8 cellular contexts compared by ENCODE assay signal in genomic region chr5:32584651-32585050, GRCh38. TPM values are rescaled to one million over a fixed set of nuclear protein-coding genes. Genes with fewer than 3 reads are reported as not detected.
DNase-seq lines count a peak whose midpoint lies in the region; ATAC-seq, FAIRE-seq and TF ChIP-seq lines count a peak whose summit lies in the region.

No MANE protein-coding gene starts in this region.

- no peaks in the 10 kb centered on the region for H3K9me3 Mint-ChIP-seq in natural killer cell

- no peaks in the 10 kb centered on the region for H3K27me3 Mint-ChIP-seq in natural killer cell (ENCODE audit: low read depth in 2 of 2)

- H3K4me1 Mint-ChIP-seq in natural killer cell = peaks cover 59 to 60% of the 10 kb centered on the region in 2 donors

- H3K4me1 ChIP-seq in ES-I3 (ENCODE audit: insufficient read depth, low read length) (peaks cover 16% of the 10 kb centered on the region), GM12878 (ENCODE audit: control insufficient read depth, insufficient read depth, low read length) (peaks cover 51% of the 10 kb centered on the region), gastroesophageal sphincter (peaks cover 7 to 38% (median 8%) of the 10 kb centered on the region in 3 donors)

- TF ChIP-seq CTCF in NB4 (IDR thresholded peaks at IDR 0.05; ENCODE audit: low read depth, low read length) (no peak), GM12878 (IDR thresholded peaks at IDR 0.05 in 2 of 3, conservative IDR thresholded peaks at IDR 0.05 in 1 of 3; ENCODE audit: control insufficient read depth in 2 of 3, extremely low read depth in 1 of 3, insufficient read depth in 1 of 3, low read depth in 3 of 3, low read length in 3 of 3) (no peak), natural killer cell (IDR thresholded peaks at IDR 0.05) (no peak), GM13977 (IDR thresholded peaks at IDR 0.05; ENCODE audit: extremely low read depth, insufficient read depth, missing control alignments) (no peak), gastroesophageal sphincter (IDR thresholded peaks at IDR 0.05) (no peak)

- H3K9me3 ChIP-seq in ES-I3 (ENCODE audit: control insufficient read depth, insufficient read depth, low read length) (no peaks in the 10 kb centered on the region), GM12878 (replicated peaks; ENCODE audit: control insufficient read depth, insufficient read depth, low read length) (no peaks in the 10 kb centered on the region), gastroesophageal sphincter (peaks cover 0 to 16% (median 0%) of the 10 kb centered on the region in 3 donors)

- BruUV-seq in GM12878 (replicated peaks; lab: Mats Ljungman, UMichigan) = no TSS peak

- SMC1A ChIA-PET in GM12878 (lab: Charles Lee; ENCODE audit: uncharacterized antibody, unreplicated experiment) = interaction anchor here (0.7 to 18.4 kb wide), 11 partner anchors 9 to 352 kb away, joined by 3 to 505 read pairs (median 5); no protein-coding TSS in a partner anchor

- FAIRE-seq in GM12878 (lab: Jason Lieb, UNC) = no peak

- ATAC-seq in GM12878 (no peak), natural killer cell (no peak), gastroesophageal sphincter (no peak), GM21619 (IDR thresholded peaks at IDR 0.05; ENCODE audit: unreplicated experiment) (no peak)

- DNase-seq in NB4 (ENCODE audit: low read depth) (peak; percentile 52), GM12878 (ENCODE audit: low read depth, low spot score) (no peak), natural killer cell (no peak), GM13977 (ENCODE audit: low spot score) (no peak), D341Med (ENCODE audit: low spot score) (no peak)

- H3K27me3 ChIP-seq in GM12878 (replicated peaks in 1 of 2; ENCODE audit: control insufficient read depth in 2 of 2, insufficient read depth in 2 of 2, low read length in 1 of 2) (no peaks in the 10 kb centered on the region), gastroesophageal sphincter (no peaks in the 10 kb centered on the region)

- peaks cover 4% of the 10 kb centered on the region; the same call in 1 of the 2 replicates for H3K36me3 ChIP-seq in ES-I3 (ENCODE audit: insufficient read depth, low read length)
- H3K36me3 ChIP-seq in GM12878 (ENCODE audit: control insufficient read depth in 2 of 2, insufficient read depth in 2 of 2, low read length in 1 of 2) = peaks cover 4 to 21% of the 10 kb centered on the region in 2 experiments
- peaks cover 0 to 11% of the 10 kb centered on the region in 2 donors for H3K36me3 ChIP-seq in gastroesophageal sphincter

- peak overlapping the region in 1 of 2 donors; percentile 93 for H3K27ac Mint-ChIP-seq in natural killer cell

- intact Hi-C loops in GM12878 (cut with micrococcal nuclease; ENCODE audit: unreplicated experiment) (loop anchor here (1.0 kb wide), 1 partner anchor 42 kb away; no protein-coding TSS in a partner anchor), natural killer cell (cut with micrococcal nuclease) (loop anchor here (2.0 to 5.0 kb wide), 4 partner anchors 140 to 858 kb away; partner anchors contain the start of genes MTMR12, TARS1 and ZFR)

- POLR2A ChIA-PET in GM12878 (lab: Charles Lee) = interaction anchor here (0.5 to 4.2 kb wide), 13 partner anchors 11 to 342 kb away, joined by 3 to 68 read pairs (median 4); no protein-coding TSS in a partner anchor

- H3K79me2 ChIP-seq in GM12878 (ENCODE audit: control insufficient read depth, insufficient read depth, low read length) = peaks cover 54% of the 10 kb centered on the region

- H4K20me1 ChIP-seq in GM12878 (ENCODE audit: control insufficient read depth, insufficient read depth) = no peaks in the 10 kb centered on the region

- peak overlapping the region; percentile 70 for H3K4me3 ChIP-seq in NB4 (ENCODE audit: low read depth, low read length)
- H3K4me3 ChIP-seq in GM12878 = peak overlapping the region; percentile 81
- no peak overlapping the region for H3K4me3 ChIP-seq in gastroesophageal sphincter

- RAD21 ChIA-PET in GM12878 (lab: Charles Lee; ENCODE audit: unreplicated experiment) = interaction anchor here (0.8 to 9.1 kb wide), 8 partner anchors 11 to 353 kb away, joined by 3 to 355 read pairs (median 20); no protein-coding TSS in a partner anchor

- 18% methylated on average over 6 of the region's 6 CpGs for WGBS in GM12878 (ENCODE audit: insufficient coverage, insufficient replicate concordance, low lambda C conversion rate, missing lambda C conversion rate)
- 69 to 70% methylated on average over 5 to 6 of the region's 6 CpGs for WGBS in gastroesophageal sphincter (ENCODE audit: low coverage in 1 of 2), 2 donors

- no peak for TF ChIP-seq RAD21 in GM12878 (IDR thresholded peaks at IDR 0.05; ENCODE audit: insufficient read depth, low read depth, low read length)

- no peak for TF ChIP-seq POLR2A in NB4 (IDR thresholded peaks at IDR 0.05; ENCODE audit: extremely low read depth, insufficient read length)
- no peak for TF ChIP-seq POLR2A in GM12878 (IDR thresholded peaks at IDR 0.05; ENCODE audit: low read depth, low read length)
- no peak for TF ChIP-seq POLR2A in gastroesophageal sphincter (IDR thresholded peaks at IDR 0.05)

- CTCF ChIA-PET in GM12878 (lab: Yijun Ruan, JAX) = interaction anchor here (0.7 to 5.2 kb wide), 10 partner anchors 8 to 95 kb away, joined by 3 to 44 read pairs (median 10); no protein-coding TSS in a partner anchor

- H3K9ac ChIP-seq in ES-I3 (ENCODE audit: low read depth, low read length) (peak overlapping the region; percentile 43), GM12878 (ENCODE audit: control insufficient read depth, insufficient read depth, low read length) (no peak overlapping the region)

- in situ Hi-C loops in GM12878 (cut with MboI) = loop anchor here (5.0 kb wide), 1 partner anchor 47 kb away; no protein-coding TSS in a partner anchor
- in situ Hi-C loops in GM13977 (cut with MboI; ENCODE audit: low pct_unique_long_range_greater_than_20kb, low sequenced_read_pairs, unreplicated experiment) = no loop called here

- no peak overlapping the region for H2AFZ ChIP-seq in GM12878 (ENCODE audit: control insufficient read depth, low read depth, low read length)

- peak overlapping the region; percentile 48 for H3K4me2 ChIP-seq in GM12878 (ENCODE audit: control insufficient read depth, insufficient read depth)

- H3K27ac ChIP-seq in GM12878 (ENCODE audit: control insufficient read depth, insufficient read depth) (peak overlapping the region; percentile 79), gastroesophageal sphincter (no peak overlapping the region)

- TF ChIP-seq EP300 in GM12878 (IDR thresholded peaks at IDR 0.05; ENCODE audit: borderline replicate concordance in 1 of 2, control insufficient read depth in 1 of 2, low read depth in 2 of 2, low read length in 2 of 2) (no peak), gastroesophageal sphincter (IDR thresholded peaks at IDR 0.05) (no peak)

- H3K4me3 Mint-ChIP-seq in natural killer cell = peak overlapping the region; percentile 98

- H3K36me3 Mint-ChIP-seq in natural killer cell = no peaks in the 10 kb centered on the region

RNA-seq across cellular contexts. Expression of gene SUB1, which starts 0.7 kb away (rescaled TPM):
- 242 and 247 TPM in 2 replicates for total RNA-seq in GM12878 (2013; cell fraction: nucleolus; rRNA removed)
- 468 and 620 TPM in 2 replicates for total RNA-seq in GM12878 (2014; rRNA removed)
- total RNA-seq in GM12878 (2014; rRNA removed; fragmentation: Illumina TruSeq; extraction: Trizol) = 1,079 and 1,213 TPM in 2 replicates
- total RNA-seq in GM12878 (2021) = 790 and 824 TPM in 2 replicates
- polyA plus RNA-seq in GM12878 (2011; ENCODE audit: low read depth) = 219 TPM
- 1,077 and 2,276 TPM in 2 replicates for polyA plus RNA-seq in GM12878 (2011; rRNA removed)
- 139 and 199 TPM in 2 replicates for polyA plus RNA-seq in GM12878 (2011; cell fraction: cytosol; rRNA removed)
- polyA plus RNA-seq in GM12878 (2011; cell fraction: nucleus; rRNA removed) = 177 and 416 TPM in 2 replicates
- polyA plus RNA-seq in GM12878 (2012) = 596 and 637 TPM in 2 replicates
- 871 and 973 TPM in 2 replicates for polyA plus RNA-seq in GM12878 (2014; fragmentation: Illumina TruSeq; extraction: Trizol)
- polyA plus RNA-seq in GM12878 (2014; fragmentation: Nextera tagmentation; extraction: Ambion mirVana) = 1,000 to 10,000 TPM; 1,885 to 2,316 TPM
- 789 and 1,035 TPM in 2 replicates for polyA plus RNA-seq in GM12878 (2014; rRNA removed)
- 1,000 to 10,000 TPM; 2,588 to 2,785 TPM for polyA plus RNA-seq in GM12878 (2016; fragmentation: Nextera tagmentation; extraction: Ambion mirVana)
- 84.2 and 91.5 TPM in 2 replicates for polyA minus RNA-seq in GM12878 (2011; rRNA and poly(A)+ RNA removed)
- polyA minus RNA-seq in GM12878 (2011; cell fraction: cytosol; rRNA and poly(A)+ RNA removed) = 42.5 and 72.6 TPM in 2 replicates
- 133 and 270 TPM in 2 replicates for polyA minus RNA-seq in GM12878 (2011; cell fraction: nucleus; rRNA and poly(A)+ RNA removed)
- 100 to 1,000 TPM; 330 to 352 (median 338) TPM for total RNA-seq in natural killer cell
- total RNA-seq in gastroesophageal sphincter = 100 to 1,000 TPM; 122 to 221 (median 149) TPM

Comparison
In these comparisons a context has a peak if more than half of its experiments do, and no peak if none do; other contexts are left out.
1. H3K4me3 ChIP-seq: peak in NB4 (single experiment) and GM12878 (single experiment); none in gastroesophageal sphincter (0 of 2).